8 cellular contexts compared by ENCODE assay signal in genomic region chr1:26169669-26170471, GRCh38. TPM values are rescaled to one million over a fixed set of nuclear protein-coding genes. Genes with fewer than 3 reads are reported as not detected.
DNase-seq lines count a peak whose midpoint lies in the region; ATAC-seq, FAIRE-seq and TF ChIP-seq lines count a peak whose summit lies in the region.

TSS of gene ZNF593 (plus strand) at chr1:26169908. CDS start at chr1:26169984, 76 bp downstream.

- no peaks in the 10 kb centered on the region for H4K20me1 ChIP-seq in SU-DHL-6 (ENCODE audit: low read depth, low read length)

- no peaks in the 10 kb centered on the region for H3K36me3 Mint-ChIP-seq in activated naive CD8-positive, alpha-beta T cell treated with anti-CD3 and anti-CD28 coated beads, Interleukin-2, amount 10 ng/mL, durations not matched to agents 7 days and 5 days

- peak within 1 kb of the TSS; percentile 78 for H2AFZ ChIP-seq in SU-DHL-6 (ENCODE audit: low read depth, low read length, severe bottlenecking)

- POLR2A ChIA-PET in activated naive CD8-positive, alpha-beta T cell treated with anti-CD3 and anti-CD28 coated beads, Interleukin-2, amount 10 ng/mL, durations not matched to agents 7 days and 5 days (lab: Charles Lee) = interaction anchor here (0.6 to 2.8 kb wide), 11 partner anchors 12 to 194 kb away, joined by 3 to 21 read pairs (median 3); partner anchors contain the start of genes CEP85 and PDIK1L

- H3K27ac ChIP-seq in SU-DHL-6 (ENCODE audit: low read depth, low read length) (peak within 1 kb of the TSS; percentile 33), pancreas (peak within 1 kb of the TSS; percentile 67 to 85 (median 74)), thyroid gland (peak within 1 kb of the TSS; percentile 39 to 61 (median 50))

- no peaks in the 10 kb centered on the region for H3K9me3 Mint-ChIP-seq in activated naive CD8-positive, alpha-beta T cell treated with anti-CD3 and anti-CD28 coated beads, Interleukin-2, amount 10 ng/mL, durations not matched to agents 7 days and 5 days

- DNase-seq in GM10266 (ENCODE audit: extremely low spot score) (peak; percentile 99), HFF-Myc (ENCODE audit: extremely low read depth, low read depth) (peak; percentile 57), NAMALWA (ENCODE audit: low spot score) (peak; percentile 93), head of caudate nucleus (peak; percentile 84 to 96 (median 93)), pancreas (peak; percentile 88 to 97 (median 94)), thyroid gland (peak; percentile 93)
- peak; percentile 94 for DNase-seq in activated naive CD8-positive, alpha-beta T cell treated with anti-CD3 and anti-CD28 coated beads, Interleukin-2, amount 10 ng/mL, durations not matched to agents 7 days and 5 days

- peaks cover 25% of the 10 kb centered on the region for H3K4me1 Mint-ChIP-seq in activated naive CD8-positive, alpha-beta T cell treated with anti-CD3 and anti-CD28 coated beads, Interleukin-2, amount 10 ng/mL, durations not matched to agents 7 days and 5 days

- intact Hi-C loops in head of caudate nucleus (cut with DNase I) (loop anchor here (5.0 kb wide), 1 partner anchor 62 kb away; the partner anchor contains the start of gene CEP85), pancreas (cut with DNase I) (loop anchor here in 1 of 3 donors (10.0 kb wide), 1 partner anchor 65 kb away; the partner anchor contains the start of gene CEP85), thyroid gland (cut with DNase I) (loop anchor here (5.0 kb wide), 1 partner anchor 62 kb away; the partner anchor contains the start of gene CEP85)

- H3K9ac ChIP-seq in SU-DHL-6 (ENCODE audit: low read length) = peak within 1 kb of the TSS; percentile 99

- H3K9me2 ChIP-seq in SU-DHL-6 (replicated peaks; ENCODE audit: insufficient read depth, low read length) = no peaks in the 10 kb centered on the region

- peak; percentile 88 for ATAC-seq in activated naive CD8-positive, alpha-beta T cell treated with anti-CD3 and anti-CD28 coated beads, Interleukin-2, amount 10 ng/mL, durations not matched to agents 7 days and 5 days (ENCODE audit: low read depth)
- peak; percentile 94 to 97 (median 96) for ATAC-seq in pancreas

- H3K27me3 Mint-ChIP-seq in activated naive CD8-positive, alpha-beta T cell treated with anti-CD3 and anti-CD28 coated beads, Interleukin-2, amount 10 ng/mL, durations not matched to agents 7 days and 5 days = peaks cover 9% of the 10 kb centered on the region

- peak within 1 kb of the TSS; percentile 90 for H3K27ac Mint-ChIP-seq in activated naive CD8-positive, alpha-beta T cell treated with anti-CD3 and anti-CD28 coated beads, Interleukin-2, amount 10 ng/mL, durations not matched to agents 7 days and 5 days

- TF ChIP-seq POLR2A in thyroid gland (IDR thresholded peaks at IDR 0.05) = peak in 1 of 2 donors; percentile 74

- H3K36me3 ChIP-seq in SU-DHL-6 (ENCODE audit: low read length) (no peaks in the 10 kb centered on the region), pancreas (no peaks in the 10 kb centered on the region), thyroid gland (no peaks in the 10 kb centered on the region)

- peaks cover 11% of the 10 kb centered on the region for H3K79me2 ChIP-seq in SU-DHL-6 (ENCODE audit: insufficient read depth, low read length)

- peak within 1 kb of the TSS; percentile 92 for H3K4me3 Mint-ChIP-seq in activated naive CD8-positive, alpha-beta T cell treated with anti-CD3 and anti-CD28 coated beads, Interleukin-2, amount 10 ng/mL, durations not matched to agents 7 days and 5 days

- no peak for FAIRE-seq in pancreas (lab: Jason Lieb, UNC)

- H3K4me3 ChIP-seq in HFF-Myc (replicated peaks; ENCODE audit: low read depth, low read length) = peak within 1 kb of the TSS; percentile 95
- peak within 1 kb of the TSS; percentile 98 for H3K4me3 ChIP-seq in SU-DHL-6 (ENCODE audit: insufficient read depth, low read length, poor library complexity, severe bottlenecking)
- H3K4me3 ChIP-seq in pancreas = peak within 1 kb of the TSS; percentile 63 to 98 (median 94)
- H3K4me3 ChIP-seq in thyroid gland (replicated peaks in 1 of 3) = peak within 1 kb of the TSS; percentile 56 to 81 (median 58)

- H3K4me1 ChIP-seq in pancreas (peaks cover 0 to 9% (median 9%) of the 10 kb centered on the region in 3 donors), thyroid gland (peaks cover 8 to 18% of the 10 kb centered on the region in 2 donors)

- peak; percentile 95 for TF ChIP-seq CTCF in GM10266 (IDR thresholded peaks at IDR 0.05; ENCODE audit: control insufficient read depth, insufficient read depth, low read depth, missing control alignments)
- TF ChIP-seq CTCF in HFF-Myc (IDR thresholded peaks at IDR 0.05; ENCODE audit: low read depth, low read length, missing control alignments) = peak; percentile 83
- TF ChIP-seq CTCF in SU-DHL-6 (IDR thresholded peaks at IDR 0.05; ENCODE audit: insufficient read depth, low read length, poor library complexity, severe bottlenecking) = peak; percentile 74
- TF ChIP-seq CTCF in pancreas (IDR thresholded peaks at IDR 0.05) = peak; percentile 69 to 91 (median 84)
- TF ChIP-seq CTCF in thyroid gland (IDR thresholded peaks at IDR 0.05) = peak; percentile 65 to 99 (median 90)

- H3F3A ChIP-seq in SU-DHL-6 (ENCODE audit: insufficient read depth) = 0 out of 2 replicates have a peak, but pooled peaks cover 6% of the 10 kb centered on the region

- H3K27me3 ChIP-seq in SU-DHL-6 (ENCODE audit: low read length) = no peaks in the 10 kb centered on the region
- H3K27me3 ChIP-seq in pancreas = no peaks in the 10 kb centered on the region
- no peaks in the 10 kb centered on the region for H3K27me3 ChIP-seq in thyroid gland

- no peaks in the 10 kb centered on the region for H3K9me3 ChIP-seq in SU-DHL-6 (ENCODE audit: insufficient read depth, low read length)
- H3K9me3 ChIP-seq in pancreas = no peaks in the 10 kb centered on the region
- H3K9me3 ChIP-seq in thyroid gland = no peaks in the 10 kb centered on the region

- H3K4me2 ChIP-seq in SU-DHL-6 (ENCODE audit: low read depth, low read length, poor library complexity, severe bottlenecking) = peak within 1 kb of the TSS; percentile 84

- 0% methylated on average over 68 to 76 of the region's 76 CpGs for WGBS in pancreas, 2 donors
- WGBS in thyroid gland, 2 donors = 2% methylated on average over 24 to 40 of the region's 76 CpGs

RNA-seq across cellular contexts. Expression of gene ZNF593, which starts in this region (rescaled TPM):
- 10 to 100 TPM; 26.5 to 31.0 TPM for total RNA-seq in activated naive CD8-positive, alpha-beta T cell treated with anti-CD3 and anti-CD28 coated beads, Interleukin-2, amount 10 ng/mL, durations not matched to agents 7 days and 5 days
- total RNA-seq in pancreas (10 to 100 TPM; 18.4 to 36.7 (median 22.1) TPM), thyroid gland (10 to 100 TPM; 18.3 to 65.8 (median 27.3) TPM)
- polyA plus RNA-seq in pancreas = 10 to 100 TPM; 69.9 to 80.7 TPM

Comparison
In these comparisons a context has a peak if more than half of its experiments do, and no peak if none do; other contexts are left out.
1. Peak in every context shown above with its lines: DNase-seq, ATAC-seq, H3K4me3 ChIP-seq and H3K27ac ChIP-seq.